ENCODE assay signal across 7 cellular contexts in the genomic region with DNA sequence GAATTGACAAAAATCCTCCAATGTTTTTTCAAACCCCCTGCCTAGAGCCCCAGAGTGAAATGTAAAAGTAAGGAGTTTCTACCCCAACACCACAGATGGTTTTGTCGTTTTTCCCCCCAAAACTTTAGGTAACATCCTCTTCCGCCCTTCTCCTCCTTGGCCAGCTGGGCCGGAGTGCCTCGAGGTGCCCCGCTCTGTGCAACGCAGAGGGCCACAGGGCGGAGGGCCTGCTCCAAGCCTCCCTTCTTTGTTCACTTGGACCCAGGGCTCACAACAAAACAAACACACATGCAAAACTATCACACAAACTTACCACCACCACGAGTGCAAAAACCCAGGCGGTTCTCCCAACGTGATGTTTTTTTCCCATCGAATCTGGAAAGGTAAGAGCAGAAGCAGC. TPM values are rescaled to one million over a fixed set of nuclear protein-coding genes. Genes with fewer than 3 reads are reported as not detected.
DNase-seq lines count a peak whose midpoint lies in the region; ATAC-seq and TF ChIP-seq lines count a peak whose summit lies in the region.

No MANE protein-coding gene starts in this region.

- peaks cover 36% of the 10 kb centered on the region for H3K4me1 ChIP-seq in iPS-18a (ENCODE audit: control insufficient read depth, low read depth, low read length)

- TF ChIP-seq CTCF in HFFc6 (IDR thresholded peaks at IDR 0.05) (no peak), GM10266 (IDR thresholded peaks at IDR 0.05; ENCODE audit: control insufficient read depth, insufficient read depth, low read depth, missing control alignments) (no peak)

- no peaks in the 10 kb centered on the region for H3K9me3 ChIP-seq in iPS-18a (ENCODE audit: control insufficient read depth, low read depth, low read length)

- H3K9ac ChIP-seq in iPS-18a (ENCODE audit: low read length): peak overlapping the region; percentile 63

- peak overlapping the region; percentile 85 for H3K4me3 ChIP-seq in iPS-18a (ENCODE audit: low read length)

- DNase-seq in HFFc6 (no peak), GM10266 (ENCODE audit: extremely low spot score) (no peak)
- DNase-seq in stimulated activated CD4-positive, alpha-beta T cell treated with anti-CD3 and anti-CD28 coated beads, Interleukin-4, amount 100 ng/mL, for 1 hour: no peak

- no peaks in the 10 kb centered on the region for H3K9me3 Mint-ChIP-seq in HFFc6
- H3K9me3 Mint-ChIP-seq in activated T-helper 17 cell treated with anti-CD3 and anti-CD28 coated beads, Interleukin-2, amount 50 U/mL, for 72 hours: no peaks in the 10 kb centered on the region
- no peaks in the 10 kb centered on the region for H3K9me3 Mint-ChIP-seq in stimulated activated memory B cell treated with anti-CD40 and anti-IgM and Interleukin-4, amounts not matched to agents 10 μg/mL and 1 μg/mL and 100 μg/mL, for 72 hours

- H3K4me3 Mint-ChIP-seq in HFFc6: peak overlapping the region; percentile 88
- H3K4me3 Mint-ChIP-seq in activated T-helper 17 cell treated with anti-CD3 and anti-CD28 coated beads, Interleukin-2, amount 50 U/mL, for 72 hours: peak overlapping the region; percentile 76
- H3K4me3 Mint-ChIP-seq in stimulated activated memory B cell treated with anti-CD40 and anti-IgM and Interleukin-4, amounts not matched to agents 10 μg/mL and 1 μg/mL and 100 μg/mL, for 72 hours: peak overlapping the region; percentile 72

- H3K27me3 Mint-ChIP-seq in HFFc6 (ENCODE audit: insufficient read depth): no peaks in the 10 kb centered on the region; the same call in 1 of the 2 replicates
- H3K27me3 Mint-ChIP-seq in activated T-helper 17 cell treated with anti-CD3 and anti-CD28 coated beads, Interleukin-2, amount 50 U/mL, for 72 hours: no peaks in the 10 kb centered on the region
- no peaks in the 10 kb centered on the region for H3K27me3 Mint-ChIP-seq in stimulated activated memory B cell treated with anti-CD40 and anti-IgM and Interleukin-4, amounts not matched to agents 10 μg/mL and 1 μg/mL and 100 μg/mL, for 72 hours

- H3K27ac ChIP-seq in iPS-18a (ENCODE audit: low read length): no peak overlapping the region

- peaks cover 56% of the 10 kb centered on the region for H3K4me1 Mint-ChIP-seq in HFFc6 (ENCODE audit: low read depth)
- peaks cover 73% of the 10 kb centered on the region for H3K4me1 Mint-ChIP-seq in activated T-helper 17 cell treated with anti-CD3 and anti-CD28 coated beads, Interleukin-2, amount 50 U/mL, for 72 hours
- peaks cover 57% of the 10 kb centered on the region for H3K4me1 Mint-ChIP-seq in stimulated activated memory B cell treated with anti-CD40 and anti-IgM and Interleukin-4, amounts not matched to agents 10 μg/mL and 1 μg/mL and 100 μg/mL, for 72 hours

- no peaks in the 10 kb centered on the region for H3K27me3 ChIP-seq in iPS-18a (ENCODE audit: control insufficient read depth, insufficient read depth, low read length)

- H3K36me3 ChIP-seq in iPS-18a (ENCODE audit: control insufficient read depth, low read depth, low read length): peaks cover 43% of the 10 kb centered on the region

- peaks cover 42% of the 10 kb centered on the region for H3K36me3 Mint-ChIP-seq in HFFc6 (ENCODE audit: low read depth)
- peaks cover 53% of the 10 kb centered on the region for H3K36me3 Mint-ChIP-seq in activated T-helper 17 cell treated with anti-CD3 and anti-CD28 coated beads, Interleukin-2, amount 50 U/mL, for 72 hours (ENCODE audit: low read depth)
- H3K36me3 Mint-ChIP-seq in stimulated activated memory B cell treated with anti-CD40 and anti-IgM and Interleukin-4, amounts not matched to agents 10 μg/mL and 1 μg/mL and 100 μg/mL, for 72 hours: peaks cover 26% of the 10 kb centered on the region

- no peak for ATAC-seq in activated T-helper 17 cell treated with anti-CD3 and anti-CD28 coated beads, Interleukin-2, amount 50 U/mL, for 72 hours (replicated peaks)
- ATAC-seq in stimulated activated memory B cell treated with anti-CD40 and anti-IgM and Interleukin-4, amounts not matched to agents 10 μg/mL and 1 μg/mL and 100 μg/mL, for 72 hours: no peak
- no peak for ATAC-seq in GM18520 (IDR thresholded peaks at IDR 0.05; ENCODE audit: unreplicated experiment)

- H3K27ac Mint-ChIP-seq in HFFc6: peak overlapping the region; percentile 81
- H3K27ac Mint-ChIP-seq in activated T-helper 17 cell treated with anti-CD3 and anti-CD28 coated beads, Interleukin-2, amount 50 U/mL, for 72 hours: peak overlapping the region; percentile 65
- H3K27ac Mint-ChIP-seq in stimulated activated memory B cell treated with anti-CD40 and anti-IgM and Interleukin-4, amounts not matched to agents 10 μg/mL and 1 μg/mL and 100 μg/mL, for 72 hours: no peak overlapping the region

RNA-seq across cellular contexts. Expression of a gene that starts 1.9 kb away (rescaled TPM):
- total RNA-seq in HFFc6 (2021; fragmentation: NEBNext Ultra II Directional; extraction: Animal tissue kit (Norgen Biotek cat#: 25700)): 10 to 100 TPM; 42.3 to 72.2 (median 58.1) TPM
- 10 to 100 TPM; 40.3 to 56.3 TPM for total RNA-seq in activated T-helper 17 cell treated with anti-CD3 and anti-CD28 coated beads, Interleukin-2, amount 50 U/mL, for 72 hours
